Comparison of ENCODE assay signal across 1 cellular context in the genomic region with DNA sequence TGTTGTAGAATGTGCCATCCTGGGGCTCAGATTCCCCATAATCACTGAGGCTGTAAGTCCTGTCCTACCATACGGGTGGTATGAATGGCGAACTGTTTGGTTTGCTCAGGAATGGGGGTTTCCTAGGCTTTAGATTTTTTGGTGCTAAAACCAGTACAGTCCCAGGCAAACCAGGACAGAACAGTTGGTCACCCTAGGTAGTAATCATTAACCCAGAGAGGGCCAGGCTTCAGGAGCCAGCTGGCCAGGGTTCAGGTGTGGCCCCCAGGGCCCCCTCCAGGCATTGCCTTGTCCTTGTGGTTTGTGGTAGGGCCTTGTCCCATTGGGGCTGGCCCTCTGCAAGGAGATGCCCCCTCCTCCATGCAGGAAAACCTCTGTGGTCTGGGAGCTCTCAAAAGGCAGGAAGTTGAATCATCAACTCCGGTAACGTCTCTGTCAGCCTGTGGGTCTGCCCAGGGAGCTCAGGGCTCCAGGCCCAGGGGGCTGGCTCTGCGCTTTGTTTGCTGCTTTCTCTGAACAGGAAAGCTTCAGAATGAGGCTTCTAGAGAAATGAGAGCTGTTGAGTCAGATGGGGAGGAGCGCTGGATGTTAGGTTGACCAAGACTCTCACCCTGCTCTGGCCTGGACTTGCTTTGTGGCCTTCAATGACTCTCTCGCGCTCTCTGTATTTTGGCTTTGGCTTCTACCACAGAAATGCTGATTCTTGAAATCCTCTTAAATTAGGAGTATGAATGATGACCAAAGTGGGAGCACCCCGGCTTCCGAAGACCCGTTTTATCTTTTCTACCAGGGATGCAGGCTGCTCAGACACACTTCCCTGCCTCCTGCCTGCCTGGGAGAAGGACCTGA.
TF ChIP-seq lines count a peak whose summit lies in the region.

No MANE protein-coding gene starts in this region.

TF ChIP-seq in HepG2, 621 proteins besides CTCF, POLR2A, EP300 and RAD21 (continued from another document and continues in another):
- TF ChIP-seq MYNN (CRISPR knock-in tag; IDR thresholded peaks at IDR 0.05; ENCODE audit: low read depth) (no peak), ETV6 (CRISPR knock-in tag; conservative IDR thresholded peaks at IDR 0.05) (no peak), SOX5 (CRISPR knock-in tag; IDR thresholded peaks at IDR 0.05; ENCODE audit: borderline replicate concordance) (peak; percentile 78; the same call in 1 of the 2 replicates), ZNF761 (CRISPR knock-in tag; conservative IDR thresholded peaks at IDR 0.05) (no peak), ZNF605 (CRISPR knock-in tag; IDR thresholded peaks at IDR 0.05) (peak; percentile 88), HOXA9 (CRISPR knock-in tag; IDR thresholded peaks at IDR 0.05; ENCODE audit: borderline replicate concordance) (no peak), SMAD9 (CRISPR knock-in tag; IDR thresholded peaks at IDR 0.05) (no peak), TAF15 (IDR thresholded peaks at IDR 0.05; ENCODE audit: low read depth, low read length, poor library complexity, severe bottlenecking) (no peak), CHD4 (IDR thresholded peaks at IDR 0.05; ENCODE audit: borderline replicate concordance, low read length) (0 out of 2 replicates have a peak, but pooled peaks have one; percentile 16), SP140L (CRISPR knock-in tag; IDR thresholded peaks at IDR 0.05; ENCODE audit: borderline replicate concordance) (no peak; the same call in 1 of the 2 replicates), TOPORS (CRISPR knock-in tag; IDR thresholded peaks at IDR 0.05) (peak; percentile 62; the same call in 1 of the 2 replicates), KDM2A (CRISPR knock-in tag; IDR thresholded peaks at IDR 0.05; ENCODE audit: borderline replicate concordance, low read depth) (peak; percentile 75; the same call in 1 of the 2 replicates), MLLT10 (CRISPR knock-in tag; IDR thresholded peaks at IDR 0.05) (no peak), SIN3B (IDR thresholded peaks at IDR 0.05; ENCODE audit: low read length) (no peak), ZNF790 (CRISPR knock-in tag; IDR thresholded peaks at IDR 0.05; ENCODE audit: borderline replicate concordance) (no peak), ZNF577 (CRISPR knock-in tag; IDR thresholded peaks at IDR 0.05; ENCODE audit: borderline replicate concordance, low read depth) (no peak), U2AF1 (optimal IDR thresholded peaks at IDR 0.05; ENCODE audit: low read depth, low read length) (no peak), ZNF317 (CRISPR knock-in tag; IDR thresholded peaks at IDR 0.05) (peak; percentile 64; the same call in 1 of the 2 replicates), ATM (IDR thresholded peaks at IDR 0.05; ENCODE audit: borderline replicate concordance) (no peak), SRSF9 (IDR thresholded peaks at IDR 0.05; ENCODE audit: borderline replicate concordance, insufficient read depth, low read depth, low read length, poor library complexity, severe bottlenecking) (no peak), NFRKB (IDR thresholded peaks at IDR 0.05) (no peak), REL (CRISPR knock-in tag; conservative IDR thresholded peaks at IDR 0.05) (no peak), STAG1 (CRISPR knock-in tag; IDR thresholded peaks at IDR 0.05) (no peak), ZNF570 (CRISPR knock-in tag; IDR thresholded peaks at IDR 0.05; ENCODE audit: borderline replicate concordance) (no peak), ZNF383 (CRISPR knock-in tag; IDR thresholded peaks at IDR 0.05; ENCODE audit: borderline replicate concordance) (no peak), NFIC (IDR thresholded peaks at IDR 0.05; ENCODE audit: low read length) (no peak), NCOA5 (CRISPR knock-in tag; IDR thresholded peaks at IDR 0.05) (no peak), ZNF44 (CRISPR knock-in tag; IDR thresholded peaks at IDR 0.05) (peak; percentile 92), ZNF33B (CRISPR knock-in tag; IDR thresholded peaks at IDR 0.05) (no peak; the same call in 1 of the 2 replicates), ZSCAN25 (CRISPR knock-in tag; IDR thresholded peaks at IDR 0.05) (no peak), SNAPC2 (CRISPR knock-in tag; IDR thresholded peaks at IDR 0.05) (0 out of 2 replicates have a peak, but pooled peaks have one; percentile 51), ZNF496 (CRISPR knock-in tag; IDR thresholded peaks at IDR 0.05; ENCODE audit: insufficient replicate concordance) (no peak), NFE2 (CRISPR knock-in tag; IDR thresholded peaks at IDR 0.05) (no peak), ZNF83 (CRISPR knock-in tag; IDR thresholded peaks at IDR 0.05; ENCODE audit: borderline replicate concordance) (no peak), EZH2 (conservative IDR thresholded peaks at IDR 0.05; ENCODE audit: low read depth, low read length) (no peak), CBX2 (IDR thresholded peaks at IDR 0.05; ENCODE audit: low read depth, low read length) (no peak), CBX2 (CRISPR knock-in tag; IDR thresholded peaks at IDR 0.05; ENCODE audit: low read depth) (no peak), ZKSCAN8 (CRISPR knock-in tag; IDR thresholded peaks at IDR 0.05; ENCODE audit: borderline replicate concordance) (peak; percentile 71; the same call in 1 of the 2 replicates), HHEX (CRISPR knock-in tag; IDR thresholded peaks at IDR 0.05) (no peak), NR2F1 (CRISPR knock-in tag; IDR thresholded peaks at IDR 0.05) (no peak)
- TF ChIP-seq, protein P1, sequence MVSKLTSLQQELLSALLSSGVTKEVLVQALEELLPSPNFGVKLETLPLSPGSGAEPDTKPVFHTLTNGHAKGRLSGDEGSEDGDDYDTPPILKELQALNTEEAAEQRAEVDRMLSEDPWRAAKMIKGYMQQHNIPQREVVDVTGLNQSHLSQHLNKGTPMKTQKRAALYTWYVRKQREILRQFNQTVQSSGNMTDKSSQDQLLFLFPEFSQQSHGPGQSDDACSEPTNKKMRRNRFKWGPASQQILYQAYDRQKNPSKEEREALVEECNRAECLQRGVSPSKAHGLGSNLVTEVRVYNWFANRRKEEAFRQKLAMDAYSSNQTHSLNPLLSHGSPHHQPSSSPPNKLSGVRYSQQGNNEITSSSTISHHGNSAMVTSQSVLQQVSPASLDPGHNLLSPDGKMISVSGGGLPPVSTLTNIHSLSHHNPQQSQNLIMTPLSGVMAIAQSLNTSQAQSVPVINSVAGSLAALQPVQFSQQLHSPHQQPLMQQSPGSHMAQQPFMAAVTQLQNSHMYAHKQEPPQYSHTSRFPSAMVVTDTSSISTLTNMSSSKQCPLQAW (CRISPR knock-in tag; IDR thresholded peaks at IDR 0.05), result peak; percentile 97
- TF ChIP-seq, protein P2, sequence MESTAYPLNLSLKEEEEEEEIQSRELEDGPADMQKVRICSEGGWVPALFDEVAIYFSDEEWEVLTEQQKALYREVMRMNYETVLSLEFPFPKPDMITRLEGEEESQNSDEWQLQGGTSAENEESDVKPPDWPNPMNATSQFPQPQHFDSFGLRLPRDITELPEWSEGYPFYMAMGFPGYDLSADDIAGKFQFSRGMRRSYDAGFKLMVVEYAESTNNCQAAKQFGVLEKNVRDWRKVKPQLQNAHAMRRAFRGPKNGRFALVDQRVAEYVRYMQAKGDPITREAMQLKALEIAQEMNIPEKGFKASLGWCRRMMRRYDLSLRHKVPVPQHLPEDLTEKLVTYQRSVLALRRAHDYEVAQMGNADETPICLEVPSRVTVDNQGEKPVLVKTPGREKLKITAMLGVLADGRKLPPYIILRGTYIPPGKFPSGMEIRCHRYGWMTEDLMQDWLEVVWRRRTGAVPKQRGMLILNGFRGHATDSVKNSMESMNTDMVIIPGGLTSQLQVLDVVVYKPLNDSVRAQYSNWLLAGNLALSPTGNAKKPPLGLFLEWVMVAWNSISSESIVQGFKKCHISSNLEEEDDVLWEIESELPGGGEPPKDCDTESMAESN (CRISPR knock-in tag; conservative IDR thresholded peaks at IDR 0.05), result no peak
- TF ChIP-seq, protein P3, sequence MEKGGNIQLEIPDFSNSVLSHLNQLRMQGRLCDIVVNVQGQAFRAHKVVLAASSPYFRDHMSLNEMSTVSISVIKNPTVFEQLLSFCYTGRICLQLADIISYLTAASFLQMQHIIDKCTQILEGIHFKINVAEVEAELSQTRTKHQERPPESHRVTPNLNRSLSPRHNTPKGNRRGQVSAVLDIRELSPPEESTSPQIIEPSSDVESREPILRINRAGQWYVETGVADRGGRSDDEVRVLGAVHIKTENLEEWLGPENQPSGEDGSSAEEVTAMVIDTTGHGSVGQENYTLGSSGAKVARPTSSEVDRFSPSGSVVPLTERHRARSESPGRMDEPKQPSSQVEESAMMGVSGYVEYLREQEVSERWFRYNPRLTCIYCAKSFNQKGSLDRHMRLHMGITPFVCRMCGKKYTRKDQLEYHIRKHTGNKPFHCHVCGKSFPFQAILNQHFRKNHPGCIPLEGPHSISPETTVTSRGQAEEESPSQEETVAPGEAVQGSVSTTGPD (CRISPR knock-in tag; IDR thresholded peaks at IDR 0.05), result peak; percentile 93
- TF ChIP-seq, protein P4, sequence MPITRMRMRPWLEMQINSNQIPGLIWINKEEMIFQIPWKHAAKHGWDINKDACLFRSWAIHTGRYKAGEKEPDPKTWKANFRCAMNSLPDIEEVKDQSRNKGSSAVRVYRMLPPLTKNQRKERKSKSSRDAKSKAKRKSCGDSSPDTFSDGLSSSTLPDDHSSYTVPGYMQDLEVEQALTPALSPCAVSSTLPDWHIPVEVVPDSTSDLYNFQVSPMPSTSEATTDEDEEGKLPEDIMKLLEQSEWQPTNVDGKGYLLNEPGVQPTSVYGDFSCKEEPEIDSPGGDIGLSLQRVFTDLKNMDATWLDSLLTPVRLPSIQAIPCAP (CRISPR knock-in tag; IDR thresholded peaks at IDR 0.05; ENCODE audit: low read depth), result no peak
- TF ChIP-seq, protein P5, sequence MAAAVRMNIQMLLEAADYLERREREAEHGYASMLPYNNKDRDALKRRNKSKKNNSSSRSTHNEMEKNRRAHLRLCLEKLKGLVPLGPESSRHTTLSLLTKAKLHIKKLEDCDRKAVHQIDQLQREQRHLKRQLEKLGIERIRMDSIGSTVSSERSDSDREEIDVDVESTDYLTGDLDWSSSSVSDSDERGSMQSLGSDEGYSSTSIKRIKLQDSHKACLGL (CRISPR knock-in tag; IDR thresholded peaks at IDR 0.05), result no peak
- TF ChIP-seq, protein P6, sequence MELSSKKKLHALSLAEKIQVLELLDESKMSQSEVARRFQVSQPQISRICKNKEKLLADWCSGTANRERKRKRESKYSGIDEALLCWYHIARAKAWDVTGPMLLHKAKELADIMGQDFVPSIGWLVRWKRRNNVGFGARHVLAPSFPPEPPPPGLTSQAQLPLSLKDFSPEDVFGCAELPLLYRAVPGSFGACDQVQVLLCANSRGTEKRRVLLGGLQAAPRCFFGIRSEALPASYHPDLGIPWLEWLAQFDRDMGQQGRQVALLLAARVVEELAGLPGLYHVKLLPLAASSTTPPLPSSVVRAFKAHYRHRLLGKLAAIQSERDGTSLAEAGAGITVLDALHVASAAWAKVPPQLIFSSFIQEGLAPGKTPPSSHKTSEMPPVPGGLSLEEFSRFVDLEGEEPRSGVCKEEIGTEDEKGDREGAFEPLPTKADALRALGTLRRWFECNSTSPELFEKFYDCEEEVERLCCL (CRISPR knock-in tag; IDR thresholded peaks at IDR 0.05; ENCODE audit: borderline replicate concordance), result no peak
- TF ChIP-seq, protein P7, sequence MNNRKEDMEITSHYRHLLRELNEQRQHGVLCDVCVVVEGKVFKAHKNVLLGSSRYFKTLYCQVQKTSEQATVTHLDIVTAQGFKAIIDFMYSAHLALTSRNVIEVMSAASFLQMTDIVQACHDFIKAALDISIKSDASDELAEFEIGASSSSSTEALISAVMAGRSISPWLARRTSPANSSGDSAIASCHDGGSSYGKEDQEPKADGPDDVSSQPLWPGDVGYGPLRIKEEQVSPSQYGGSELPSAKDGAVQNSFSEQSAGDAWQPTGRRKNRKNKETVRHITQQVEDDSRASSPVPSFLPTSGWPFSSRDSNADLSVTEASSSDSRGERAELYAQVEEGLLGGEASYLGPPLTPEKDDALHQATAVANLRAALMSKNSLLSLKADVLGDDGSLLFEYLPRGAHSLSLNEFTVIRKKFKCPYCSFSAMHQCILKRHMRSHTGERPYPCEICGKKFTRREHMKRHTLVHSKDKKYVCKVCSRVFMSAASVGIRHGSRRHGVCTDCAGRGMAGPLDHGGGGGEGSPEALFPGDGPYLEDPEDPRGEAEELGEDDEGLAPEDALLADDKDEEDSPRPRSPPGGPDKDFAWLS (CRISPR knock-in tag; IDR thresholded peaks at IDR 0.05; ENCODE audit: borderline replicate concordance), result no peak
- TF ChIP-seq, protein P8, sequence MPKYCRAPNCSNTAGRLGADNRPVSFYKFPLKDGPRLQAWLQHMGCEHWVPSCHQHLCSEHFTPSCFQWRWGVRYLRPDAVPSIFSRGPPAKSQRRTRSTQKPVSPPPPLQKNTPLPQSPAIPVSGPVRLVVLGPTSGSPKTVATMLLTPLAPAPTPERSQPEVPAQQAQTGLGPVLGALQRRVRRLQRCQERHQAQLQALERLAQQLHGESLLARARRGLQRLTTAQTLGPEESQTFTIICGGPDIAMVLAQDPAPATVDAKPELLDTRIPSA (CRISPR knock-in tag; IDR thresholded peaks at IDR 0.05; ENCODE audit: borderline replicate concordance), result no peak
